12 cellular contexts compared by ENCODE assay signal in the genomic region with DNA sequence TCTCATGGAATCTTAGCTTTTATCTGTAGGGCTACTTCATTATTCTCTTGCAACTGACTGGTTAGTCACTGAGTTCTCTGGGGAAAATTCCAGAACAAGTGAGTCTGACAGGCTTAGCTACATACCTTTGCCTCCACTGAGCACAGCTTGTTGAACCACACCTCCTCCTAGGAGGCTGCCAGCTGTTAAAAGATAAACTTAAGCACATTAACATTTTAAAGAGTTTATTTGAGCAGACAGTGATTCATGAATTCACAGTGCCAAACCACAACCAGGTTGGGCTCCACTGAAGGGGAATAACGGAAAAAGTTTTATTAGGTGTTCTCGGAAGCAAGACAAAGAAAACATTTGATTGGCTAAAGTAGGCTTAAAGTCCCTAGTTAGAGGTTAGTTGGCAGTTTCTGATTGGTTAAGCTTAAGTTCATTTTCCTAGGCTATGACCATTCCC. TPM values are rescaled to one million over a fixed set of nuclear protein-coding genes. Genes with fewer than 3 reads are reported as not detected.
DNase-seq lines count a peak whose midpoint lies in the region; ATAC-seq, FAIRE-seq and TF ChIP-seq lines count a peak whose summit lies in the region.
"Had no signal": no experiment of that assay in that cellular context is flagged by ENCODE, and none has a peak within 500 bp of the region (broad histone marks: within the 10 kb centered on the region; RNA-seq: fewer than 3 reads in every experiment).

No MANE protein-coding gene starts in this region.

- TF ChIP-seq CTCF in bronchial epithelial cell (IDR thresholded peaks at IDR 0.05; ENCODE audit: insufficient read depth, low read length, severe bottlenecking): no peak

- H3K27me3 ChIP-seq in bronchial epithelial cell (ENCODE audit: control insufficient read depth, insufficient read depth, low read length): no peaks in the 10 kb centered on the region

- intact Hi-C loops in left colon (cut with DNase I, micrococcal nuclease): no loop called here

- in situ Hi-C loops in ACHN (cut with HindIII; ENCODE audit: low pct_ligation_motif_present, low pct_unique_long_range_greater_than_20kb, low sequenced_read_pairs): no loop called here
- in situ Hi-C loops in G401 (cut with HindIII; ENCODE audit: low sequenced_read_pairs): no loop called here

- no peaks in the 10 kb centered on the region for H3K36me3 ChIP-seq in bronchial epithelial cell (ENCODE audit: control insufficient read depth, insufficient read depth, low read length)

- DNase-seq in ACHN (peak; percentile 55), HT1080 (ENCODE audit: low read depth) (peak; percentile 76), bronchial epithelial cell (ENCODE audit: low read depth) (peak; percentile 100), left colon (peak in 1 of 2 donors; percentile 32), dermis blood vessel endothelial cell (no peak), G401 (ENCODE audit: low spot score) (no peak)
- DNase-seq: activated CD4-positive, alpha-beta memory T cell treated with anti-CD3 and anti-CD28 coated beads for 36 hours; islet precursor cell; NCI-H1436; right cardiac atrium had no signal

- ATAC-seq in left colon (peak; percentile 61), GM19467 (IDR thresholded peaks at IDR 0.05; ENCODE audit: unreplicated experiment) (no peak), GM19463 (IDR thresholded peaks at IDR 0.05; ENCODE audit: unreplicated experiment) (no peak)
- ATAC-seq: right cardiac atrium had no signal

- FAIRE-seq in bronchial epithelial cell (lab: Jason Lieb, UNC): no peak

- H3K4me3 ChIP-seq in bronchial epithelial cell (ENCODE audit: low read depth, low read length): no peak overlapping the region

RNA-seq across cellular contexts. Expression of gene SLC38A11, which starts 12.5 kb away (rescaled TPM):
- total RNA-seq in HT1080 (2014; rRNA removed; shearing (Covaris generic)): not detected in 2 replicates
- not detected in 2 replicates for polyA plus RNA-seq in HT1080 (2015; cell fraction: cytosol; rRNA removed)
- not detected in 2 replicates for polyA plus RNA-seq in HT1080 (2015; cell fraction: nucleus; rRNA removed)
- not detected in 2 replicates for total RNA-seq in bronchial epithelial cell
- total RNA-seq in left colon: 1 to 10 TPM; 3.7 to 5.7 TPM
- total RNA-seq in dermis blood vessel endothelial cell: not detected in 2 replicates
- not detected in 2 replicates for total RNA-seq in G401 (2014; rRNA removed; shearing (Covaris generic))
- total RNA-seq: activated CD4-positive, alpha-beta memory T cell treated with anti-CD3 and anti-CD28 coated beads for 36 hours had no signal

Comparison
In these comparisons a context has a peak if more than half of its experiments do, and no peak if none do; other contexts are left out.
1. DNase-seq: peak in ACHN (single experiment), HT1080 (single experiment) and bronchial epithelial cell (single experiment); none in dermis blood vessel endothelial cell (single experiment) and G401 (single experiment).